12 cellular contexts compared by ENCODE assay signal in the genomic region with DNA sequence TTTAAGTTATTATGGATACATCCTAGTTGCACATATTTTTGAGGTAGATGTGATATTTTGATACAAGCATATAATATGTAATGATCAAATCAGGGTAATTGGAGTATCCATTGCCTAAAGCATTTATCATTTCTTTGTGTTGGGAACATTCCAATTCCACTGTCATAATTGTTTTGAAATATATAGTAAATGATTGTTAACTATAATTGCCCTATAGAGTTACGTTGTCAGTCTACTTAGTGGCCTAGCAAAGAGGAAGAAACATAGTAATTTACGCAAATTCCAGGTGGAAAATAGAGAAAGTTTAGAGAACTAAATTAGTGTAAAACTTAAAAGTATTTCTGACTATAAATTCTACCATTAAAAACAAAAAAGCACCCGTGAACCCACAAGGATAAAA. TPM values are rescaled to one million over a fixed set of nuclear protein-coding genes. Genes with fewer than 3 reads are reported as not detected.
A peak's percentile ranks its signal among the peaks of the same experiment; 100 is the strongest.
DNase-seq lines count a peak whose midpoint lies in the region; ATAC-seq and TF ChIP-seq lines count a peak whose summit lies in the region.
"Had no signal": no experiment of that assay in that cellular context is flagged by ENCODE, and none has a peak within 500 bp of the region (broad histone marks: within the 10 kb centered on the region; RNA-seq: fewer than 3 reads in every experiment).

No MANE protein-coding gene starts in this region.

- in situ Hi-C loops in gastrocnemius medialis (cut with MboI; ENCODE audit: low sequenced_read_pairs in 4 of 4), result loop anchor here (5.0 to 25.0 kb wide), 3 partner anchors 423 to 733 kb away; no protein-coding TSS in a partner anchor

- no peak overlapping the region for H3K4me3 Mint-ChIP-seq in activated T-cell treated with anti-CD3 and anti-CD28 coated beads, Interleukin-2, amount 50 U/mL, for 72 hours
- no peak overlapping the region for H3K4me3 Mint-ChIP-seq in activated T-cell treated with anti-CD3 and anti-CD28 coated beads, Interleukin-2, amount 50 U/mL, for 24 hours
- H3K4me3 Mint-ChIP-seq in CD8-positive, alpha-beta memory T cell, result peak overlapping the region in 1 of 7 donors; percentile 13
- peak overlapping the region; percentile 23 for H3K4me3 Mint-ChIP-seq in activated T-helper 17 cell treated with anti-CD3 and anti-CD28 coated beads, Interleukin-2, amount 50 U/mL, for 72 hours
- H3K4me3 Mint-ChIP-seq in naive thymus-derived CD4-positive, alpha-beta T cell, result peak overlapping the region in 3 of 10 donors; percentile 5 to 47 (median 18)
- H3K4me3 Mint-ChIP-seq: GM23338, IgD-negative memory B cell had no signal

- POLR2A ChIA-PET in CD8-positive, alpha-beta memory T cell (lab: Charles Lee), result no interaction called here
- POLR2A ChIA-PET in naive thymus-derived CD4-positive, alpha-beta T cell (lab: Charles Lee), result interaction anchor here (1.0 to 3.3 kb wide), 4 partner anchors 16 to 421 kb away, joined by 3 to 22 read pairs (median 6); no protein-coding TSS in a partner anchor

- H3K36me3 ChIP-seq in CD8-positive, alpha-beta memory T cell (ENCODE audit: insufficient read depth, low read length), result no peaks in the 10 kb centered on the region
- H3K36me3 ChIP-seq in naive thymus-derived CD4-positive, alpha-beta T cell (ENCODE audit: control insufficient read depth in 2 of 3, insufficient read depth in 3 of 3, low read length in 3 of 3), result peaks cover 0 to 36% (median 7%) of the 10 kb centered on the region in 3 experiments
- peaks cover 0 to 11% of the 10 kb centered on the region in 2 donors for H3K36me3 ChIP-seq in gastrocnemius medialis
- peaks cover 31% of the 10 kb centered on the region for H3K36me3 ChIP-seq in effector memory CD4-positive, alpha-beta T cell (ENCODE audit: control insufficient read depth, insufficient read depth, low read length)

- CTCF ChIA-PET in CD8-positive, alpha-beta memory T cell (lab: Charles Lee), result interaction anchor here (1.0 to 4.9 kb wide), 8 partner anchors 10 to 426 kb away, joined by 3 to 34 read pairs (median 4); no protein-coding TSS in a partner anchor
- CTCF ChIA-PET in naive thymus-derived CD4-positive, alpha-beta T cell (lab: Charles Lee), result interaction anchor here (0.8 to 15.9 kb wide), 3 partner anchors 9 to 423 kb away, joined by 3 to 423 read pairs (median 24); no protein-coding TSS in a partner anchor

- no peaks in the 10 kb centered on the region for H3K27me3 Mint-ChIP-seq in activated T-cell treated with anti-CD3 and anti-CD28 coated beads, Interleukin-2, amount 50 U/mL, for 72 hours (ENCODE audit: low read depth)
- no peaks in the 10 kb centered on the region for H3K27me3 Mint-ChIP-seq in activated T-cell treated with anti-CD3 and anti-CD28 coated beads, Interleukin-2, amount 50 U/mL, for 24 hours
- H3K27me3 Mint-ChIP-seq in CD8-positive, alpha-beta memory T cell, result no peaks in the 10 kb centered on the region
- no peaks in the 10 kb centered on the region for H3K27me3 Mint-ChIP-seq in activated T-helper 17 cell treated with anti-CD3 and anti-CD28 coated beads, Interleukin-2, amount 50 U/mL, for 72 hours
- H3K27me3 Mint-ChIP-seq in naive thymus-derived CD4-positive, alpha-beta T cell, result no peaks in the 10 kb centered on the region
- H3K27me3 Mint-ChIP-seq: IgD-negative memory B cell had no signal

- no peak for ATAC-seq in activated T-cell treated with anti-CD3 and anti-CD28 coated beads, Interleukin-2, amount 50 U/mL, for 72 hours (replicated peaks in 1 of 2)
- no peak for ATAC-seq in activated T-helper 17 cell treated with anti-CD3 and anti-CD28 coated beads, Interleukin-2, amount 50 U/mL, for 72 hours (replicated peaks)
- ATAC-seq in naive thymus-derived CD4-positive, alpha-beta T cell, result no peak
- ATAC-seq in gastrocnemius medialis (no peak), HG03457 (IDR thresholded peaks at IDR 0.05; ENCODE audit: unreplicated experiment) (no peak)

- H3K27me3 ChIP-seq in CD8-positive, alpha-beta memory T cell (ENCODE audit: insufficient read depth, low read length, poor library complexity, severe bottlenecking), result no peaks in the 10 kb centered on the region
- H3K27me3 ChIP-seq in naive thymus-derived CD4-positive, alpha-beta T cell (ENCODE audit: control insufficient read depth in 2 of 2, insufficient read depth in 2 of 2, low read length in 2 of 2), result no peaks in the 10 kb centered on the region
- no peaks in the 10 kb centered on the region for H3K27me3 ChIP-seq in gastrocnemius medialis
- no peaks in the 10 kb centered on the region for H3K27me3 ChIP-seq in effector memory CD4-positive, alpha-beta T cell (replicated peaks; ENCODE audit: control insufficient read depth, insufficient read depth, low read length, poor library complexity, severe bottlenecking)
- H3K27me3 ChIP-seq: MG63 had no signal

- H3K4me1 Mint-ChIP-seq in activated T-cell treated with anti-CD3 and anti-CD28 coated beads, Interleukin-2, amount 50 U/mL, for 72 hours (ENCODE audit: low read depth), result peaks cover 31% of the 10 kb centered on the region
- H3K4me1 Mint-ChIP-seq in activated T-cell treated with anti-CD3 and anti-CD28 coated beads, Interleukin-2, amount 50 U/mL, for 24 hours (ENCODE audit: low read depth), result peaks cover 51% of the 10 kb centered on the region
- H3K4me1 Mint-ChIP-seq in CD8-positive, alpha-beta memory T cell, result peaks cover 20 to 37% (median 35%) of the 10 kb centered on the region in 3 donors
- H3K4me1 Mint-ChIP-seq in activated T-helper 17 cell treated with anti-CD3 and anti-CD28 coated beads, Interleukin-2, amount 50 U/mL, for 72 hours, result peaks cover 13% of the 10 kb centered on the region
- H3K4me1 Mint-ChIP-seq in naive thymus-derived CD4-positive, alpha-beta T cell, result peaks cover 10 to 68% (median 57%) of the 10 kb centered on the region in 7 donors

- H3K4me3 ChIP-seq in CD8-positive, alpha-beta memory T cell (ENCODE audit: low read length), result no peak overlapping the region
- H3K4me3 ChIP-seq in naive thymus-derived CD4-positive, alpha-beta T cell (ENCODE audit: low read length), result no peak overlapping the region
- no peak overlapping the region for H3K4me3 ChIP-seq in gastrocnemius medialis
- no peak overlapping the region for H3K4me3 ChIP-seq in effector memory CD4-positive, alpha-beta T cell (ENCODE audit: insufficient read depth, low read depth, low read length, poor library complexity, severe bottlenecking)
- H3K4me3 ChIP-seq: GM23338, MG63 had no signal

- peak overlapping the region; percentile 38 for H3K27ac Mint-ChIP-seq in activated T-cell treated with anti-CD3 and anti-CD28 coated beads, Interleukin-2, amount 50 U/mL, for 72 hours
- H3K27ac Mint-ChIP-seq in activated T-cell treated with anti-CD3 and anti-CD28 coated beads, Interleukin-2, amount 50 U/mL, for 24 hours, result no peak overlapping the region
- H3K27ac Mint-ChIP-seq in CD8-positive, alpha-beta memory T cell, result peak overlapping the region in 5 of 8 donors; percentile 14 to 85 (median 85)
- peak overlapping the region; percentile 28 for H3K27ac Mint-ChIP-seq in activated T-helper 17 cell treated with anti-CD3 and anti-CD28 coated beads, Interleukin-2, amount 50 U/mL, for 72 hours
- H3K27ac Mint-ChIP-seq in naive thymus-derived CD4-positive, alpha-beta T cell, result peak overlapping the region; percentile 12 to 95 (median 63)
- H3K27ac Mint-ChIP-seq: GM23338, IgD-negative memory B cell had no signal

- peaks cover 8 to 24% of the 10 kb centered on the region in 2 donors for H3K36me3 Mint-ChIP-seq in activated T-cell treated with anti-CD3 and anti-CD28 coated beads, Interleukin-2, amount 50 U/mL, for 72 hours (ENCODE audit: insufficient read depth in 2 of 2)
- H3K36me3 Mint-ChIP-seq in activated T-cell treated with anti-CD3 and anti-CD28 coated beads, Interleukin-2, amount 50 U/mL, for 24 hours (ENCODE audit: low read depth), result peaks cover 66% of the 10 kb centered on the region
- peaks cover 4 to 76% (median 10%) of the 10 kb centered on the region in 3 donors for H3K36me3 Mint-ChIP-seq in CD8-positive, alpha-beta memory T cell
- peaks cover 83% of the 10 kb centered on the region for H3K36me3 Mint-ChIP-seq in activated T-helper 17 cell treated with anti-CD3 and anti-CD28 coated beads, Interleukin-2, amount 50 U/mL, for 72 hours (ENCODE audit: low read depth)
- peaks cover 7 to 39% (median 23%) of the 10 kb centered on the region in 5 donors for H3K36me3 Mint-ChIP-seq in naive thymus-derived CD4-positive, alpha-beta T cell

- TF ChIP-seq POLR2A in gastrocnemius medialis (IDR thresholded peaks at IDR 0.05), result no peak

- TF ChIP-seq CTCF in gastrocnemius medialis (IDR thresholded peaks at IDR 0.05 in 4 of 5, conservative IDR thresholded peaks at IDR 0.05 in 1 of 5), result no peak

- no peak overlapping the region for H3K27ac ChIP-seq in CD8-positive, alpha-beta memory T cell (ENCODE audit: low read depth, low read length)
- H3K27ac ChIP-seq in naive thymus-derived CD4-positive, alpha-beta T cell (ENCODE audit: low read depth, low read length), result no peak overlapping the region
- peak overlapping the region in 1 of 4 donors; percentile 42 for H3K27ac ChIP-seq in gastrocnemius medialis
- H3K27ac ChIP-seq in effector memory CD4-positive, alpha-beta T cell (ENCODE audit: insufficient read depth, low read length, poor library complexity, severe bottlenecking), result no peak overlapping the region

- intact Hi-C loops in naive thymus-derived CD4-positive, alpha-beta T cell (cut with micrococcal nuclease), result loop anchor here (1.0 to 5.0 kb wide), 10 partner anchors 19 to 733 kb away; a partner anchor contains a TSS
- intact Hi-C loops in gastrocnemius medialis (cut with DNase I; ENCODE audit: low total_unique reads), result loop anchor here (5.0 to 10.0 kb wide), 2 partner anchors 281 to 423 kb away; no protein-coding TSS in a partner anchor

- no peaks in the 10 kb centered on the region for H3K9me3 ChIP-seq in CD8-positive, alpha-beta memory T cell (ENCODE audit: low read length)
- H3K9me3 ChIP-seq in naive thymus-derived CD4-positive, alpha-beta T cell (ENCODE audit: control insufficient read depth in 2 of 3, low read length in 3 of 3), result no peaks in the 10 kb centered on the region
- H3K9me3 ChIP-seq in gastrocnemius medialis, result no peaks in the 10 kb centered on the region
- H3K9me3 ChIP-seq in effector memory CD4-positive, alpha-beta T cell (ENCODE audit: control insufficient read depth, low read length), result no peaks in the 10 kb centered on the region
- H3K9me3 ChIP-seq: SK-N-SH had no signal

- no peak for DNase-seq in activated T-cell treated with anti-CD3 and anti-CD28 coated beads, Interleukin-2, amount 50 U/mL, for 72 hours
- DNase-seq in activated T-cell treated with anti-CD3 and anti-CD28 coated beads, Interleukin-2, amount 50 U/mL, for 24 hours, result no peak
- DNase-seq in CD8-positive, alpha-beta memory T cell, result no peak
- no peak for DNase-seq in naive thymus-derived CD4-positive, alpha-beta T cell
- no peak for DNase-seq in gastrocnemius medialis
- no peak for DNase-seq in effector memory CD4-positive, alpha-beta T cell
- DNase-seq: MG63 had no signal

- peaks cover 7% of the 10 kb centered on the region for H3K4me1 ChIP-seq in CD8-positive, alpha-beta memory T cell (ENCODE audit: insufficient read depth, low read length)
- H3K4me1 ChIP-seq in naive thymus-derived CD4-positive, alpha-beta T cell (ENCODE audit: control insufficient read depth in 2 of 2, insufficient read depth in 2 of 2, low read length in 2 of 2), result peaks cover under 1 to 6% of the 10 kb centered on the region in 2 donors
- peaks cover 0 to 31% of the 10 kb centered on the region in 2 donors for H3K4me1 ChIP-seq in gastrocnemius medialis
- H3K4me1 ChIP-seq in effector memory CD4-positive, alpha-beta T cell (ENCODE audit: control insufficient read depth, insufficient read depth, low read length, poor library complexity, severe bottlenecking), result peaks cover 3% of the 10 kb centered on the region

- no peaks in the 10 kb centered on the region for H3K9me3 Mint-ChIP-seq in activated T-cell treated with anti-CD3 and anti-CD28 coated beads, Interleukin-2, amount 50 U/mL, for 72 hours
- no peaks in the 10 kb centered on the region for H3K9me3 Mint-ChIP-seq in activated T-cell treated with anti-CD3 and anti-CD28 coated beads, Interleukin-2, amount 50 U/mL, for 24 hours
- H3K9me3 Mint-ChIP-seq in CD8-positive, alpha-beta memory T cell, result no peaks in the 10 kb centered on the region
- no peaks in the 10 kb centered on the region for H3K9me3 Mint-ChIP-seq in activated T-helper 17 cell treated with anti-CD3 and anti-CD28 coated beads, Interleukin-2, amount 50 U/mL, for 72 hours
- peaks cover 0 to 2% (median 0%) of the 10 kb centered on the region in 11 donors for H3K9me3 Mint-ChIP-seq in naive thymus-derived CD4-positive, alpha-beta T cell
- H3K9me3 Mint-ChIP-seq: GM23338, IgD-negative memory B cell had no signal

RNA-seq across cellular contexts. Expression of a gene that starts 24.9 kb away (rescaled TPM):
- total RNA-seq in activated T-cell treated with anti-CD3 and anti-CD28 coated beads, Interleukin-2, amount 50 U/mL, for 72 hours, result 10 to 100 TPM; 22.7 to 25.0 TPM
- 10 to 100 TPM; 16.2 to 17.2 TPM for total RNA-seq in CD8-positive, alpha-beta memory T cell
- 37.4 TPM for polyA plus RNA-seq in CD8-positive, alpha-beta memory T cell
- 10 to 100 TPM; 13.9 to 21.3 TPM for total RNA-seq in activated T-helper 17 cell treated with anti-CD3 and anti-CD28 coated beads, Interleukin-2, amount 50 U/mL, for 72 hours
- 10 to 100 TPM; 25.9 to 48.7 (median 35.5) TPM for total RNA-seq in naive thymus-derived CD4-positive, alpha-beta T cell
- 10 to 100 TPM; 55.7 to 71.0 TPM for polyA plus RNA-seq in naive thymus-derived CD4-positive, alpha-beta T cell
- 10 to 100 TPM; 31.5 to 52.0 (median 44.5) TPM for total RNA-seq in gastrocnemius medialis

RNA-seq across cellular contexts. Expression of a gene that starts 45.4 kb away (rescaled TPM):
- total RNA-seq in activated T-cell treated with anti-CD3 and anti-CD28 coated beads, Interleukin-2, amount 50 U/mL, for 72 hours, result 100 to 1,000 TPM; 116 to 208 TPM
- 10 to 100 TPM; 32.3 to 32.9 TPM for total RNA-seq in CD8-positive, alpha-beta memory T cell
- 8.0 TPM for polyA plus RNA-seq in CD8-positive, alpha-beta memory T cell
- total RNA-seq in activated T-helper 17 cell treated with anti-CD3 and anti-CD28 coated beads, Interleukin-2, amount 50 U/mL, for 72 hours, result 100 to 1,000 TPM in 1 of 2 donors, 10 to 100 TPM in 1; 88.4 to 123 TPM
- total RNA-seq in naive thymus-derived CD4-positive, alpha-beta T cell, result 100 to 1,000 TPM; 108 to 913 (median 140) TPM
- polyA plus RNA-seq in naive thymus-derived CD4-positive, alpha-beta T cell, result 10 to 100 TPM; 21.0 to 30.8 TPM
- total RNA-seq in gastrocnemius medialis, result 10 to 100 TPM in 3 of 4 donors, 1 to 10 TPM in 1; 9.2 to 25.9 (median 20.6) TPM
